16 cellular contexts compared by ENCODE assay signal in genomic region chr21:20301395-20301794, GRCh38.
DNase-seq lines count a peak whose midpoint lies in the region; TF ChIP-seq lines count a peak whose summit lies in the region.
"Had no signal": no experiment of that assay in that cellular context is flagged by ENCODE, and none has a peak within 500 bp of the region (broad histone marks: within the 10 kb centered on the region; RNA-seq: fewer than 3 reads in every experiment).

No MANE protein-coding gene starts in this region.

- peak overlapping the region; percentile 22 for H3K27ac ChIP-seq in neural cell (ENCODE audit: low read length)
- H3K27ac ChIP-seq: 22Rv1; A549; BLaER1 treated with 17β-estradiol and CSF1 and Interleukin-3, amounts not matched to agents 10 nM and 100 nM; C4-2B had no signal

- no peaks in the 10 kb centered on the region for H3K36me3 ChIP-seq in neural cell (ENCODE audit: insufficient read depth, low read length)
- H3K36me3 ChIP-seq: BLaER1 treated with 17β-estradiol and CSF1 and Interleukin-3, amounts not matched to agents 10 nM and 100 nM had no signal

- peak; percentile 100 for TF ChIP-seq EP300 in neural cell (conservative IDR thresholded peaks at IDR 0.05; ENCODE audit: poor library complexity, severe bottlenecking)

- H3K9me2 ChIP-seq in neural cell (ENCODE audit: insufficient read depth, low read length), result no peaks in the 10 kb centered on the region

- no peaks in the 10 kb centered on the region for H3K79me2 ChIP-seq in neural cell (replicated peaks; ENCODE audit: insufficient read depth, low read length)

- TF ChIP-seq RAD21 in neural cell (conservative IDR thresholded peaks at IDR 0.05), result no peak

- no peak overlapping the region for H3K9ac ChIP-seq in neural cell (ENCODE audit: low read length)
- H3K9ac ChIP-seq: BLaER1 treated with 17β-estradiol and CSF1 and Interleukin-3, amounts not matched to agents 10 nM and 100 nM had no signal

- no peaks in the 10 kb centered on the region for H4K20me1 ChIP-seq in neural cell (ENCODE audit: insufficient read depth)
- H4K20me1 ChIP-seq: BLaER1 treated with 17β-estradiol and CSF1 and Interleukin-3, amounts not matched to agents 10 nM and 100 nM had no signal

- peaks cover 3% of the 10 kb centered on the region for H3F3A ChIP-seq in neural cell (ENCODE audit: insufficient read depth, low read length, poor library complexity, severe bottlenecking)

- H3K4me3 ChIP-seq in neural cell (ENCODE audit: low read length), result no peak overlapping the region
- H3K4me3 ChIP-seq: A549; BLaER1 treated with 17β-estradiol and CSF1 and Interleukin-3, amounts not matched to agents 10 nM and 100 nM had no signal

- DNase-seq in NCI-H82 (lab: John Stamatoyannopoulos, UW) (peak; percentile 20), NCI-H82 treated with DMSO at 0.1 percent for 48 hours (lab: John Stamatoyannopoulos, UW; ENCODE audit: unreplicated experiment) (no peak), NCI-H2227 treated with DMSO at 0.1 percent for 48 hours (lab: John Stamatoyannopoulos, UW) (no peak), RPMI8226 (no peak)
- DNase-seq: AML-193; Caco-2; Calu3; CD4-positive, alpha-beta T cell; CD8-positive, alpha-beta T cell; DMS79 treated with DMSO at 0.1 percent for 48 hours; GF-D8 had no signal

- TF ChIP-seq CTCF in neural cell (IDR thresholded peaks at IDR 0.05; ENCODE audit: poor library complexity, severe bottlenecking), result no peak

- no peak overlapping the region for H2AFZ ChIP-seq in neural cell (ENCODE audit: low read depth, low read length)

- H3K27me3 ChIP-seq in neural cell (ENCODE audit: insufficient read depth, low read depth, low read length), result no peaks in the 10 kb centered on the region

- no peaks in the 10 kb centered on the region for H3K9me3 ChIP-seq in neural cell (ENCODE audit: low read length)
- H3K9me3 ChIP-seq: A549; BLaER1 treated with 17β-estradiol and CSF1 and Interleukin-3, amounts not matched to agents 10 nM and 100 nM; Caco-2 had no signal

- no peak overlapping the region for H3K4me2 ChIP-seq in neural cell (ENCODE audit: low read length)
- H3K4me2 ChIP-seq: A549; BLaER1 treated with 17β-estradiol and CSF1 and Interleukin-3, amounts not matched to agents 10 nM and 100 nM had no signal

TF ChIP-seq in neural cell, 6 proteins besides CTCF, POLR2A, EP300 and RAD21:
- TF ChIP-seq REST (IDR thresholded peaks at IDR 0.05; ENCODE audit: borderline replicate concordance) (peak; percentile 22), MXI1 (conservative IDR thresholded peaks at IDR 0.05; ENCODE audit: poor library complexity, severe bottlenecking) (no peak), POLR2AphosphoS5 (IDR thresholded peaks at IDR 0.05) (peak; percentile 90)
